2 cellular contexts compared by ENCODE assay signal in genomic region chr15:41869770-41870688, GRCh38.
TF ChIP-seq lines count a peak whose summit lies in the region.

No MANE protein-coding gene starts in this region.

TF ChIP-seq in HepG2, 621 proteins besides CTCF, POLR2A, EP300 and RAD21:
- TF ChIP-seq ZNF563 (CRISPR knock-in tag; IDR thresholded peaks at IDR 0.05) (no peak), RXRB (CRISPR knock-in tag; IDR thresholded peaks at IDR 0.05; ENCODE audit: borderline replicate concordance) (no peak)
- TF ChIP-seq, protein P1, sequence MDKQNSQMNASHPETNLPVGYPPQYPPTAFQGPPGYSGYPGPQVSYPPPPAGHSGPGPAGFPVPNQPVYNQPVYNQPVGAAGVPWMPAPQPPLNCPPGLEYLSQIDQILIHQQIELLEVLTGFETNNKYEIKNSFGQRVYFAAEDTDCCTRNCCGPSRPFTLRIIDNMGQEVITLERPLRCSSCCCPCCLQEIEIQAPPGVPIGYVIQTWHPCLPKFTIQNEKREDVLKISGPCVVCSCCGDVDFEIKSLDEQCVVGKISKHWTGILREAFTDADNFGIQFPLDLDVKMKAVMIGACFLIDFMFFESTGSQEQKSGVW (CRISPR knock-in tag; IDR thresholded peaks at IDR 0.05; ENCODE audit: borderline replicate concordance) = 0 out of 2 replicates have a peak, but pooled peaks have one; percentile 20
- TF ChIP-seq, protein P2, sequence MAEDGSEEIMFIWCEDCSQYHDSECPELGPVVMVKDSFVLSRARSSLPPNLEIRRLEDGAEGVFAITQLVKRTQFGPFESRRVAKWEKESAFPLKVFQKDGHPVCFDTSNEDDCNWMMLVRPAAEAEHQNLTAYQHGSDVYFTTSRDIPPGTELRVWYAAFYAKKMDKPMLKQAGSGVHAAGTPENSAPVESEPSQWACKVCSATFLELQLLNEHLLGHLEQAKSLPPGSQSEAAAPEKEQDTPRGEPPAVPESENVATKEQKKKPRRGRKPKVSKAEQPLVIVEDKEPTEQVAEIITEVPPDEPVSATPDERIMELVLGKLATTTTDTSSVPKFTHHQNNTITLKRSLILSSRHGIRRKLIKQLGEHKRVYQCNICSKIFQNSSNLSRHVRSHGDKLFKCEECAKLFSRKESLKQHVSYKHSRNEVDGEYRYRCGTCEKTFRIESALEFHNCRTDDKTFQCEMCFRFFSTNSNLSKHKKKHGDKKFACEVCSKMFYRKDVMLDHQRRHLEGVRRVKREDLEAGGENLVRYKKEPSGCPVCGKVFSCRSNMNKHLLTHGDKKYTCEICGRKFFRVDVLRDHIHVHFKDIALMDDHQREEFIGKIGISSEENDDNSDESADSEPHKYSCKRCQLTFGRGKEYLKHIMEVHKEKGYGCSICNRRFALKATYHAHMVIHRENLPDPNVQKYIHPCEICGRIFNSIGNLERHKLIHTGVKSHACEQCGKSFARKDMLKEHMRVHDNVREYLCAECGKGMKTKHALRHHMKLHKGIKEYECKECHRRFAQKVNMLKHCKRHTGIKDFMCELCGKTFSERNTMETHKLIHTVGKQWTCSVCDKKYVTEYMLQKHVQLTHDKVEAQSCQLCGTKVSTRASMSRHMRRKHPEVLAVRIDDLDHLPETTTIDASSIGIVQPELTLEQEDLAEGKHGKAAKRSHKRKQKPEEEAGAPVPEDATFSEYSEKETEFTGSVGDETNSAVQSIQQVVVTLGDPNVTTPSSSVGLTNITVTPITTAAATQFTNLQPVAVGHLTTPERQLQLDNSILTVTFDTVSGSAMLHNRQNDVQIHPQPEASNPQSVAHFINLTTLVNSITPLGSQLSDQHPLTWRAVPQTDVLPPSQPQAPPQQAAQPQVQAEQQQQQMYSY (CRISPR knock-in tag; IDR thresholded peaks at IDR 0.05) = no peak
TF ChIP-seq in HepG2: peak in this region for 1.

TF ChIP-seq in H1, 55 proteins besides CTCF, POLR2A, EP300 and RAD21:
- TF ChIP-seq HDAC6 (IDR thresholded peaks at IDR 0.05; ENCODE audit: low read depth, low read length) (no peak), HDAC2 (IDR thresholded peaks at IDR 0.05; ENCODE audit: borderline replicate concordance in 1 of 2, low read depth in 2 of 2, low read length in 2 of 2) (no peak)
